1 cellular context compared by ENCODE assay signal in the genomic region with DNA sequence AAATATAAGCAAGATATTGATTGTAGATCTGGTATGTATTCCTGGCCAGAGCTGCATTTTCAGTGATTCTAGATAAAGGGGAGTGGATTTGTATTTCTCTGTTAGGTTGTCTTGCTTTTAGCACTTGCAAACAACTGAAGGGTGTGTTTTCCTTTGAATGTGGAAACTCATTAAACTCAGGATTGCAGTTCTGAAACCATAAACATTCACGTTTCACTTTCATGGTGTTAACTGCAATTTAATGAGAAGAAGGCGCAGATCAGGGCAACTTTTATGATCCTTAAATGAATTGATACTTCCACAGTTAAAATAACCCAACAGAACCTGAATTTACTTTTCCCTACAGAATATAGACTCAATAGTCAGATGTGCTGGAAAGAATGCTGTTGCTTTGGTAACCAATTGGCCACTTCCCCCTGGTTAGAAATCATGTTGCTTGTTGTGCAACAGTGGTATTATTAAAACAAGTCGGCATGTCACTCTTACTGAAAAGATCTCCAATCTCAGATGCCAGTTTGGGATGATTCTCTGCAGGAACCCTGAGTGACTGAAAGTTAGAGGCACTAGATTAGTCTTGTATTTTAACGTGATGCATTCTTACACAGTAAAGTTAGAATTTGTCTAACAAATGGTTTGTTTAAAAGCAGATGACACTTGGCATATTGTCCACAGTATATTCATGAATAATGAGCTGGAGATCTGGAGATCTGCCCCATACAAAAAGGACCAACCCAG.
A peak's percentile ranks its signal among the peaks of the same experiment; 100 is the strongest.
TF ChIP-seq lines count a peak whose summit lies in the region.

No MANE protein-coding gene starts in this region.

TF ChIP-seq in SK-N-SH, 30 proteins besides CTCF, POLR2A, EP300 and RAD21 (continued from another document):
- TF ChIP-seq, protein P1, sequence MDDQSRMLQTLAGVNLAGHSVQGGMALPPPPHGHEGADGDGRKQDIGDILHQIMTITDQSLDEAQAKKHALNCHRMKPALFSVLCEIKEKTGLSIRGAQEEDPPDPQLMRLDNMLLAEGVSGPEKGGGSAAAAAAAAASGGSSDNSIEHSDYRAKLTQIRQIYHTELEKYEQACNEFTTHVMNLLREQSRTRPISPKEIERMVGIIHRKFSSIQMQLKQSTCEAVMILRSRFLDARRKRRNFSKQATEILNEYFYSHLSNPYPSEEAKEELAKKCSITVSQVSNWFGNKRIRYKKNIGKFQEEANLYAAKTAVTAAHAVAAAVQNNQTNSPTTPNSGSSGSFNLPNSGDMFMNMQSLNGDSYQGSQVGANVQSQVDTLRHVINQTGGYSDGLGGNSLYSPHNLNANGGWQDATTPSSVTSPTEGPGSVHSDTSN (IDR thresholded peaks at IDR 0.05): peak; percentile 92
- TF ChIP-seq NRF1 (IDR thresholded peaks at IDR 0.05; ENCODE audit: low read depth, low read length): no peak
- TF ChIP-seq TEAD4 (IDR thresholded peaks at IDR 0.05; ENCODE audit: borderline replicate concordance, insufficient read depth): peak; percentile 71
- 0 out of 2 replicates have a peak, but pooled peaks have one; percentile 12 for TF ChIP-seq SIN3A (IDR thresholded peaks at IDR 0.05; ENCODE audit: borderline replicate concordance, low read depth, low read length)
- TF ChIP-seq JUND (IDR thresholded peaks at IDR 0.05): peak; percentile 63
- TF ChIP-seq GABPA (IDR thresholded peaks at IDR 0.05; ENCODE audit: low read depth): no peak
- peak; percentile 49 for TF ChIP-seq POLR2AphosphoS5 (IDR thresholded peaks at IDR 0.05; ENCODE audit: low read depth, low read length)
